8 cellular contexts compared by ENCODE assay signal in the genomic region with DNA sequence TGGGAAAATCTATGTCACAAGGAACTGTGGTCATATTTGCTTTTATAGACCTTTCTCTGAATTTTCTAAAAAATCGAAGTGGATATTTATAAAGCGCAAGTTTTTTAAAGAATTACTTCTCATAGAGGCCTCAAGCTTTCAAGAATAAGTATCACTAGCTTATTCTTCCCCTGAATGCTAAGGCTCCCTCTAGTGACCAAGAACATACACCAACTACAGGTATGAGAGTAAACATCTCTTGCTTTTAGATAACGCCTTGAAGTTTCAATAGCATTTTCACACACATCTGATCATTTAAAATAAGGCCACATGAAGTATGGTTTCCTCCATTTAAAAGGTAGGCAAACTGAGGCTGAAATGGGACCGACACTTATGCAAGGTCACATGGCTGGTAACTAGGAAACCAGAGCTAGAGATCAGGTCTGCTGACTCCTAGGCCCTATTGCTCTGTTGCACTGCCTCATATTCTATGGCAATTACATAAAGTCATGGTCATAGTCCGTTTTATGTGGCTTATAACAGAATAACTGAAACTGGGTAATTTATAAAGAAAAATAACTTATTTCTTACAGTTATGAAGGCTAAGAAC.
A peak's percentile ranks its signal among the peaks of the same experiment; 100 is the strongest.
DNase-seq lines count a peak whose midpoint lies in the region; ATAC-seq and TF ChIP-seq lines count a peak whose summit lies in the region.

No MANE protein-coding gene starts in this region.

- no peak overlapping the region for H2AFZ ChIP-seq in MM.1S (ENCODE audit: low read length)

- CTCF ChIA-PET in GM10248 (lab: Yijun Ruan, JAX) = interaction anchor here (0.7 to 4.5 kb wide), 28 partner anchors 9 to 207 kb away, joined by 3 to 22 read pairs (median 6); no protein-coding TSS in a partner anchor

- H3K4me3 ChIP-seq in MM.1S (ENCODE audit: low read length) = no peak overlapping the region
- H3K4me3 ChIP-seq in foreskin fibroblast (ENCODE audit: low read depth in 1 of 2, low read length in 2 of 2) = no peak overlapping the region

- POLR2A ChIA-PET in GM10248 (lab: Yijun Ruan, JAX) = no interaction called here

- no peaks in the 10 kb centered on the region for H3K36me3 ChIP-seq in MM.1S (replicated peaks; ENCODE audit: insufficient read depth, low read length)

- H3K4me2 ChIP-seq in MM.1S (ENCODE audit: low read depth, low read length) = no peak overlapping the region

- peaks cover 2% of the 10 kb centered on the region for H3K9me3 Mint-ChIP-seq in stimulated activated effector memory CD8-positive, alpha-beta T cell treated with anti-CD3 and anti-CD28 coated beads, Interleukin-12 subunit alpha, Interleukin-12 subunit beta, amount 100 ng/mL, for 72 hours
- peaks cover 4 to 6% of the 10 kb centered on the region in 2 donors for H3K9me3 Mint-ChIP-seq in effector memory CD8-positive, alpha-beta T cell

- no peaks in the 10 kb centered on the region for H3K9me2 ChIP-seq in MM.1S (replicated peaks; ENCODE audit: insufficient read depth, low read length)

- H3K79me2 ChIP-seq in MM.1S (ENCODE audit: low read length) = no peaks in the 10 kb centered on the region

- ATAC-seq in SK-N-SH treated with all-trans-retinoic acid at 6 μM for 48 hours = peak; percentile 90
- ATAC-seq in stimulated activated effector memory CD8-positive, alpha-beta T cell treated with anti-CD3 and anti-CD28 coated beads, Interleukin-12 subunit alpha, Interleukin-12 subunit beta, amount 100 ng/mL, for 72 hours = peak; percentile 49
- ATAC-seq in effector memory CD8-positive, alpha-beta T cell (replicated peaks) = no peak

- no peaks in the 10 kb centered on the region for H4K20me1 ChIP-seq in MM.1S (ENCODE audit: insufficient read depth, low read length)

- H3K4me3 Mint-ChIP-seq in stimulated activated effector memory CD8-positive, alpha-beta T cell treated with anti-CD3 and anti-CD28 coated beads, Interleukin-12 subunit alpha, Interleukin-12 subunit beta, amount 100 ng/mL, for 72 hours = no peak overlapping the region
- no peak overlapping the region for H3K4me3 Mint-ChIP-seq in effector memory CD8-positive, alpha-beta T cell

- no peaks in the 10 kb centered on the region for H3K4me1 ChIP-seq in MM.1S (ENCODE audit: low read length)

- H3K9me3 ChIP-seq in MM.1S (replicated peaks; ENCODE audit: insufficient read depth, low read length) = no peaks in the 10 kb centered on the region

- H3K27ac ChIP-seq in MM.1S (ENCODE audit: low read length) = no peak overlapping the region

- H3K27ac Mint-ChIP-seq in stimulated activated effector memory CD8-positive, alpha-beta T cell treated with anti-CD3 and anti-CD28 coated beads, Interleukin-12 subunit alpha, Interleukin-12 subunit beta, amount 100 ng/mL, for 72 hours = no peak overlapping the region
- H3K27ac Mint-ChIP-seq in effector memory CD8-positive, alpha-beta T cell = no peak overlapping the region

- no peak overlapping the region for H3K9ac ChIP-seq in MM.1S (ENCODE audit: low read length)

- no peaks in the 10 kb centered on the region for H3K4me1 Mint-ChIP-seq in stimulated activated effector memory CD8-positive, alpha-beta T cell treated with anti-CD3 and anti-CD28 coated beads, Interleukin-12 subunit alpha, Interleukin-12 subunit beta, amount 100 ng/mL, for 72 hours
- no peaks in the 10 kb centered on the region for H3K4me1 Mint-ChIP-seq in effector memory CD8-positive, alpha-beta T cell (ENCODE audit: low read depth in 2 of 2)

- H3K27me3 Mint-ChIP-seq in effector memory CD8-positive, alpha-beta T cell = peaks cover 0 to 10% of the 10 kb centered on the region in 2 donors

- DNase-seq in GM10248 (ENCODE audit: extremely low spot score) (peak; percentile 43), H4 (ENCODE audit: low spot score) (peak; percentile 75), MM.1S (peak; percentile 51), foreskin fibroblast (peak in 1 of 2 donors; percentile 71), HK-2 (ENCODE audit: unreplicated experiment) (no peak)
- no peak for DNase-seq in stimulated activated effector memory CD8-positive, alpha-beta T cell treated with anti-CD3 and anti-CD28 coated beads, Interleukin-12 subunit alpha, Interleukin-12 subunit beta, amount 100 ng/mL, for 72 hours (ENCODE audit: low spot score in 2 of 2)
- no peak for DNase-seq in effector memory CD8-positive, alpha-beta T cell

- H3F3A ChIP-seq in MM.1S (ENCODE audit: insufficient read depth, low read length) = no peaks in the 10 kb centered on the region

- H3K36me3 Mint-ChIP-seq in stimulated activated effector memory CD8-positive, alpha-beta T cell treated with anti-CD3 and anti-CD28 coated beads, Interleukin-12 subunit alpha, Interleukin-12 subunit beta, amount 100 ng/mL, for 72 hours = no peaks in the 10 kb centered on the region
- no peaks in the 10 kb centered on the region for H3K36me3 Mint-ChIP-seq in effector memory CD8-positive, alpha-beta T cell (ENCODE audit: insufficient read depth)

- TF ChIP-seq CTCF in GM10248 (IDR thresholded peaks at IDR 0.05; ENCODE audit: control extremely low read depth, extremely low read depth, low read depth, missing control alignments) (peak; percentile 47), MM.1S (IDR thresholded peaks at IDR 0.05; ENCODE audit: low read length) (peak; percentile 67), foreskin fibroblast (IDR thresholded peaks at IDR 0.05; ENCODE audit: low read depth, low read length) (peak; percentile 84)

- H3K27me3 ChIP-seq in MM.1S (replicated peaks; ENCODE audit: insufficient read depth, low read length) = no peaks in the 10 kb centered on the region

TF ChIP-seq in SK-N-SH treated with all-trans-retinoic acid at 6 μM for 48 hours, 23 proteins besides CTCF, POLR2A, EP300 and RAD21:
- TF ChIP-seq ZFP30 (CRISPR knock-in tag; IDR thresholded peaks at IDR 0.05) (no peak), BACH2 (CRISPR knock-in tag; IDR thresholded peaks at IDR 0.05; ENCODE audit: borderline replicate concordance) (no peak), CSDC2 (CRISPR knock-in tag; IDR thresholded peaks at IDR 0.05) (no peak), TCF4 (CRISPR knock-in tag; IDR thresholded peaks at IDR 0.05; ENCODE audit: borderline replicate concordance) (no peak)

Comparison
In these comparisons a context has a peak if more than half of its experiments do, and no peak if none do; other contexts are left out.
1. DNase-seq: peak in GM10248 (single experiment), H4 (single experiment) and MM.1S (single experiment); none in stimulated activated effector memory CD8-positive, alpha-beta T cell treated with anti-CD3 and anti-CD28 coated beads, Interleukin-12 subunit alpha, Interleukin-12 subunit beta, amount 100 ng/mL, for 72 hours (0 of 2), effector memory CD8-positive, alpha-beta T cell (0 of 3) and HK-2 (single experiment).
2. Peak in every context shown above with its lines, with median percentiles within 50 percentile points of each other: CTCF ChIP-seq.